ENCODE assay signal across 8 cellular contexts in the genomic region with DNA sequence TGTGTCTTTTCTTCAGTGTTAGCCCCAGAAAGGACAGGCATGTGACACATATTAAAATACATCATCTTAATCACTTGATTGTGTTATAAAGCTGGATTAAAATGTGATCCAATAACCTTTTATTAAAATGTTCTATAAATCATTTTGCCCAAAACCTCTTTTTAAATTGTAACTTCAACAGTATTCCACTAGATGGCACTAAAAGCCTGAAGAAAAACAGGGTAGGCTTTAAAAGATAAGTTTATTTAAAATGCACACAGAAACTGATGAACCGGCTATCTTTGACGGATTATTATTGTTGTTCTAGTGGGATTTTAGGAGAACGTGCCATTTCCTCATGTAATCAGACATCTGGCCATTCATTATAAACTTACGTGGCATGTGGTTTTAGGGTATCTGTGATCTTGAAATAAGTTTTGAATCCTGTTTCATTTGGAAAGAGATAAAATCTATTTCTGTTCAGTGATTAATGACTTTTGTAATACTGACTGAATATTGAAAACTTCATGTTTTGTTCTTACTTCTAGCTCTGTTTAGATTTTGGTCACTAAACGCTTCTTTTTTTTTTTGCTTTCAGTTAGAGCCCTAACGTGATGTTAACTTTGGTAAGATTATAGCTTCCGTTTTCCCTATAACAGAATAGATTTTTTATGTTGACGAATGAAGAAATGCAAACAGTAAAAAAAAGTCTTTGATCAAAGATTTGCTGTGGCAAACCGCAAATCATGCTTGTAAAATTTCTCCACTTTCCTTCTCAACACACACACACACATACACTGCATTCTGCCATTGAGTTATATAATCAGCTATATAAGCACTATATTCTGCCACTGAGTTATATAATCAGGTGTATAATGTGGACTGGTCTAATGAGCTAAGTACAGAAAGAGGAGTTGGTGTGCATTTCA. TPM values are rescaled to one million over a fixed set of nuclear protein-coding genes. Genes with fewer than 3 reads are reported as not detected.
DNase-seq lines count a peak whose midpoint lies in the region; ATAC-seq, FAIRE-seq and TF ChIP-seq lines count a peak whose summit lies in the region.

No MANE protein-coding gene starts in this region.

- no peaks in the 10 kb centered on the region for H3K27me3 ChIP-seq in CD8-positive, alpha-beta memory T cell (ENCODE audit: insufficient read depth, low read length, poor library complexity, severe bottlenecking)
- no peaks in the 10 kb centered on the region for H3K27me3 ChIP-seq in SK-N-SH (ENCODE audit: insufficient read depth)
- no peaks in the 10 kb centered on the region for H3K27me3 ChIP-seq in rectal smooth muscle tissue (ENCODE audit: control insufficient read depth, insufficient read depth, low read length)

- H3K9me2 ChIP-seq in SK-N-SH = no peaks in the 10 kb centered on the region

- ATAC-seq in HG03439 (IDR thresholded peaks at IDR 0.05; ENCODE audit: unreplicated experiment) (no peak), HG02623 (IDR thresholded peaks at IDR 0.05; ENCODE audit: unreplicated experiment) (no peak)

- H3K9me3 Mint-ChIP-seq in CD8-positive, alpha-beta memory T cell = no peaks in the 10 kb centered on the region

- peak; percentile 86 for TF ChIP-seq RAD21 in SK-N-SH (IDR thresholded peaks at IDR 0.05; ENCODE audit: low read length)

- H3K9ac ChIP-seq in SK-N-SH = no peak overlapping the region
- H3K9ac ChIP-seq in rectal smooth muscle tissue (ENCODE audit: low read length) = no peak overlapping the region

- H4K20me1 ChIP-seq in SK-N-SH (ENCODE audit: insufficient read depth) = peaks cover 13% of the 10 kb centered on the region

- FAIRE-seq in HTR-8/SVneo (lab: Jason Lieb, UNC) = no peak

- H3K79me2 ChIP-seq in SK-N-SH (ENCODE audit: insufficient read depth) = peaks cover 12% of the 10 kb centered on the region; the same call in 1 of the 2 replicates

- H3K36me3 ChIP-seq in CD8-positive, alpha-beta memory T cell (ENCODE audit: insufficient read depth, low read length) = no peaks in the 10 kb centered on the region
- H3K36me3 ChIP-seq in SK-N-SH (replicated peaks in 1 of 2; ENCODE audit: control insufficient read depth in 1 of 2, insufficient read depth in 2 of 2, low read length in 1 of 2) (peaks cover 12 to 17% of the 10 kb centered on the region in 2 experiments), rectal smooth muscle tissue (ENCODE audit: control insufficient read depth, insufficient read depth, low read length) (no peaks in the 10 kb centered on the region)

- TF ChIP-seq CTCF in SK-N-SH (IDR thresholded peaks at IDR 0.05) = peak; percentile 90

- H3K27ac ChIP-seq in CD8-positive, alpha-beta memory T cell (ENCODE audit: low read depth, low read length) = no peak overlapping the region
- H3K27ac ChIP-seq in SK-N-SH (ENCODE audit: low read depth in 2 of 2, low read length in 1 of 2) (no peak overlapping the region), rectal smooth muscle tissue (ENCODE audit: low read depth, low read length) (no peak overlapping the region)

- H2AFZ ChIP-seq in SK-N-SH (ENCODE audit: low read depth) = no peak overlapping the region

- CTCF ChIA-PET in CD8-positive, alpha-beta memory T cell (lab: Charles Lee) = interaction anchor here (1.1 to 3.6 kb wide), 4 partner anchors 13 to 844 kb away, joined by 4 to 18 read pairs (median 12); partner anchors contain the start of gene VPS50
- CTCF ChIA-PET in SK-N-SH (lab: Yijun Ruan, JAX) = interaction anchor here (0.6 to 7.4 kb wide), 45 partner anchors 8 to 1203 kb away, joined by 3 to 88 read pairs (median 3); partner anchors contain the start of gene VPS50

- POLR2A ChIA-PET in CD8-positive, alpha-beta memory T cell (lab: Charles Lee) = interaction anchor here (0.7 kb wide), 1 partner anchor 74 kb away, joined by 3 read pairs; no protein-coding TSS in a partner anchor
- POLR2A ChIA-PET in SK-N-SH (lab: Yijun Ruan, JAX) = no interaction called here

- no peaks in the 10 kb centered on the region for H3K27me3 Mint-ChIP-seq in CD8-positive, alpha-beta memory T cell

- H3F3A ChIP-seq in SK-N-SH (replicated peaks; ENCODE audit: insufficient read depth) = peaks cover 3% of the 10 kb centered on the region

- H3K4me2 ChIP-seq in SK-N-SH = no peak overlapping the region

- peak overlapping the region in 5 of 8 donors; percentile 30 to 68 (median 45) for H3K27ac Mint-ChIP-seq in CD8-positive, alpha-beta memory T cell

- DNase-seq in CD8-positive, alpha-beta memory T cell = peak in 2 of 5 donors; percentile 7 to 30
- peak; percentile 0 for DNase-seq in HTR-8/SVneo (ENCODE audit: insufficient read length, low spot score)
- peak; percentile 27 for DNase-seq in SK-N-SH
- DNase-seq in fibroblast of the conjunctiva (ENCODE audit: low read depth) = peak; percentile 21
- DNase-seq in stimulated activated CD4-positive, alpha-beta T cell treated with anti-CD3 and anti-CD28 coated beads, Interleukin-12 subunit alpha, Interleukin-12 subunit beta, amount 100 ng/mL, for 4 hours = no peak

- H3K9me3 ChIP-seq in CD8-positive, alpha-beta memory T cell (ENCODE audit: low read length) = no peaks in the 10 kb centered on the region
- no peaks in the 10 kb centered on the region for H3K9me3 ChIP-seq in SK-N-SH

- 59% methylated on average over 9 of the region's 9 CpGs for WGBS in SK-N-SH (ENCODE audit: low lambda C conversion rate)

- TF ChIP-seq EP300 in SK-N-SH (IDR thresholded peaks at IDR 0.05; ENCODE audit: borderline replicate concordance in 1 of 2, low read depth in 1 of 2, low read length in 1 of 2) = no peak

- no peaks in the 10 kb centered on the region for H3K4me1 ChIP-seq in CD8-positive, alpha-beta memory T cell (ENCODE audit: insufficient read depth, low read length)
- H3K4me1 ChIP-seq in SK-N-SH (ENCODE audit: control insufficient read depth in 1 of 2, insufficient read depth in 2 of 2, low read depth in 1 of 2, low read length in 1 of 2) (peaks cover 0 to 3% of the 10 kb centered on the region in 2 experiments; a peak in 1 of 4 replicates), rectal smooth muscle tissue (ENCODE audit: control insufficient read depth, insufficient read depth, low read length) (no peaks in the 10 kb centered on the region)

- H3K4me3 ChIP-seq in CD8-positive, alpha-beta memory T cell (ENCODE audit: low read length) = no peak overlapping the region
- H3K4me3 ChIP-seq in SK-N-SH (ENCODE audit: low read depth in 2 of 2, low read length in 1 of 2) = no peak overlapping the region
- H3K4me3 ChIP-seq in rectal smooth muscle tissue (ENCODE audit: low read length) = peak overlapping the region; percentile 45

- peaks cover 0 to 10% (median 6%) of the 10 kb centered on the region in 3 donors for H3K36me3 Mint-ChIP-seq in CD8-positive, alpha-beta memory T cell

- H3K4me3 Mint-ChIP-seq in CD8-positive, alpha-beta memory T cell = peak overlapping the region; percentile 25 to 81 (median 63)

- peaks cover 9 to 38% (median 22%) of the 10 kb centered on the region in 3 donors for H3K4me1 Mint-ChIP-seq in CD8-positive, alpha-beta memory T cell

TF ChIP-seq in SK-N-SH, 30 proteins besides CTCF, POLR2A, EP300 and RAD21 (continues in another document):
- TF ChIP-seq FOXJ3 (CRISPR knock-in tag; IDR thresholded peaks at IDR 0.05) (no peak), RXRA (IDR thresholded peaks at IDR 0.05; ENCODE audit: borderline replicate concordance, low read depth) (no peak), FOSL2 (IDR thresholded peaks at IDR 0.05; ENCODE audit: borderline replicate concordance, low read depth) (no peak), RFX5 (IDR thresholded peaks at IDR 0.05; ENCODE audit: low read length) (no peak), GATA2 (CRISPR knock-in tag; IDR thresholded peaks at IDR 0.05) (0 out of 2 replicates have a peak, but pooled peaks have one; percentile 10), MXI1 (IDR thresholded peaks at IDR 0.05; ENCODE audit: low read depth, low read length) (no peak), RCOR1 (IDR thresholded peaks at IDR 0.05; ENCODE audit: low read length) (no peak), FOXM1 (IDR thresholded peaks at IDR 0.05; ENCODE audit: low read depth) (no peak), SMC3 (IDR thresholded peaks at IDR 0.05; ENCODE audit: low read depth, low read length) (peak; percentile 18; the same call in 1 of the 2 replicates), EZH2phosphoT487 (IDR thresholded peaks at IDR 0.05; ENCODE audit: borderline replicate concordance, low read depth) (no peak), USF1 (IDR thresholded peaks at IDR 0.05; ENCODE audit: borderline replicate concordance, low read depth) (no peak), TCF12 (IDR thresholded peaks at IDR 0.05) (no peak), JUND (IDR thresholded peaks at IDR 0.05) (no peak), GABPA (IDR thresholded peaks at IDR 0.05; ENCODE audit: low read depth) (no peak), CHD2 (IDR thresholded peaks at IDR 0.05; ENCODE audit: low read length, partially characterized antibody) (peak; percentile 14)

RNA-seq across cellular contexts. Expression of gene VPS50, which starts 13.6 kb away (rescaled TPM):
- total RNA-seq in CD8-positive, alpha-beta memory T cell = 10 to 100 TPM; 22.8 to 28.2 TPM
- 14.9 TPM for polyA plus RNA-seq in CD8-positive, alpha-beta memory T cell
- 9.1 and 12.4 TPM in 2 replicates for polyA plus RNA-seq in SK-N-SH (2012; rRNA removed)
- 11.0 and 12.1 TPM in 2 replicates for polyA plus RNA-seq in SK-N-SH (2012; cell fraction: cytosol; rRNA removed)
- polyA plus RNA-seq in SK-N-SH (2012; cell fraction: nucleus; rRNA removed) = 15.1 and 32.6 TPM in 2 replicates

RNA-seq across cellular contexts. Expression of gene HEPACAM2, which starts 19.5 kb away (rescaled TPM):
- under 1 TPM in 1 of 2 experiments, not detected in 1; 0.11 TPM for total RNA-seq in CD8-positive, alpha-beta memory T cell
- polyA plus RNA-seq in CD8-positive, alpha-beta memory T cell = not detected
- polyA plus RNA-seq in SK-N-SH (2012; rRNA removed) = not detected in 2 replicates
- polyA plus RNA-seq in SK-N-SH (2012; cell fraction: cytosol; rRNA removed) = 0.03 TPM in 2 replicates
- polyA plus RNA-seq in SK-N-SH (2012; cell fraction: nucleus; rRNA removed) = 0.04 TPM in 1 of 2 replicates, not detected in the other
